In genomic region chrX:65741823-65742222, GRCh38 we compare ENCODE assay signal across 20 cellular contexts.
DNase-seq lines count a peak whose midpoint lies in the region; ATAC-seq lines count a peak whose summit lies in the region.
"Had no signal": no experiment of that assay in that cellular context is flagged by ENCODE, and none has a peak within 500 bp of the region (broad histone marks: within the 10 kb centered on the region; RNA-seq: fewer than 3 reads in every experiment).

No MANE protein-coding gene starts in this region.

- no peaks in the 10 kb centered on the region for H3K9me3 Mint-ChIP-seq in activated naive CD4-positive, alpha-beta T cell treated with anti-CD3 and anti-CD28 coated beads for 36 hours
- H3K9me3 Mint-ChIP-seq in activated naive CD8-positive, alpha-beta T cell treated with anti-CD3 and anti-CD28 coated beads for 36 hours = peaks cover 3% of the 10 kb centered on the region

- intact Hi-C loops in activated naive CD4-positive, alpha-beta T cell treated with anti-CD3 and anti-CD28 coated beads for 36 hours (cut with micrococcal nuclease) = loop anchor here (2.0 kb wide), 1 partner anchor 35 kb away; no protein-coding TSS in a partner anchor

- H3K36me3 Mint-ChIP-seq in activated naive CD4-positive, alpha-beta T cell treated with anti-CD3 and anti-CD28 coated beads for 36 hours (ENCODE audit: low read depth) = peaks cover 39% of the 10 kb centered on the region
- H3K36me3 Mint-ChIP-seq in activated naive CD8-positive, alpha-beta T cell treated with anti-CD3 and anti-CD28 coated beads for 36 hours = peaks cover 66% of the 10 kb centered on the region

- no peak for DNase-seq in activated naive CD4-positive, alpha-beta T cell treated with anti-CD3 and anti-CD28 coated beads for 36 hours
- DNase-seq in activated naive CD4-positive, alpha-beta T cell (lab: John Stamatoyannopoulos, UW) = no peak
- DNase-seq in activated naive CD8-positive, alpha-beta T cell treated with anti-CD3 and anti-CD28 coated beads for 36 hours = no peak
- no peak for DNase-seq in stimulated activated naive CD8-positive, alpha-beta T cell treated with anti-CD3 and anti-CD28 coated beads, Interleukin-15, Interleukin-2, amounts not matched to agents 100 U/mL and 50 U/mL, for 24 hours
- DNase-seq: C1 segment of cervical spinal cord, cortex of kidney, DND-41, endodermal cell, esophagus squamous epithelium, foreskin melanocyte, heart right ventricle, mucosa of descending colon, NCI-H510A, right cardiac atrium, RPMI8226, T-helper 1 cell had no signal

- CTCF ChIA-PET in activated naive CD4-positive, alpha-beta T cell treated with anti-CD3 and anti-CD28 coated beads for 36 hours (lab: Charles Lee) = interaction anchor here (1.3 kb wide), 1 partner anchor 244 kb away, joined by 3 read pairs; no protein-coding TSS in a partner anchor

- no peak overlapping the region for H3K4me3 Mint-ChIP-seq in activated naive CD4-positive, alpha-beta T cell treated with anti-CD3 and anti-CD28 coated beads for 36 hours
- H3K4me3 Mint-ChIP-seq in activated naive CD8-positive, alpha-beta T cell treated with anti-CD3 and anti-CD28 coated beads for 36 hours = no peak overlapping the region
- H3K4me3 Mint-ChIP-seq: endodermal cell, neural crest cell had no signal

- peak; percentile 25 for ATAC-seq in HG02588 (IDR thresholded peaks at IDR 0.05; ENCODE audit: unreplicated experiment)
- peak; percentile 67 for ATAC-seq in stimulated activated naive CD8-positive, alpha-beta T cell treated with anti-CD3 and anti-CD28 coated beads, Interleukin-15, Interleukin-2, amounts not matched to agents 100 U/mL and 50 U/mL, for 24 hours
- ATAC-seq in HG03442 (IDR thresholded peaks at IDR 0.05; ENCODE audit: unreplicated experiment) = no peak
- ATAC-seq in HG03108 (IDR thresholded peaks at IDR 0.05; ENCODE audit: unreplicated experiment) = no peak
- ATAC-seq: heart right ventricle, mucosa of descending colon, right cardiac atrium had no signal

- no peaks in the 10 kb centered on the region for H3K27me3 Mint-ChIP-seq in activated naive CD4-positive, alpha-beta T cell treated with anti-CD3 and anti-CD28 coated beads for 36 hours (ENCODE audit: low read depth)
- H3K27me3 Mint-ChIP-seq in activated naive CD8-positive, alpha-beta T cell treated with anti-CD3 and anti-CD28 coated beads for 36 hours = no peaks in the 10 kb centered on the region

- peaks cover 53% of the 10 kb centered on the region for H3K4me1 Mint-ChIP-seq in activated naive CD4-positive, alpha-beta T cell treated with anti-CD3 and anti-CD28 coated beads for 36 hours (ENCODE audit: low read depth)
- peaks cover 43% of the 10 kb centered on the region for H3K4me1 Mint-ChIP-seq in activated naive CD8-positive, alpha-beta T cell treated with anti-CD3 and anti-CD28 coated beads for 36 hours
- H3K4me1 Mint-ChIP-seq: endodermal cell, neural crest cell had no signal

- H3K27ac Mint-ChIP-seq in activated naive CD4-positive, alpha-beta T cell treated with anti-CD3 and anti-CD28 coated beads for 36 hours = peak overlapping the region; percentile 41
- peak overlapping the region; percentile 82 for H3K27ac Mint-ChIP-seq in activated naive CD8-positive, alpha-beta T cell treated with anti-CD3 and anti-CD28 coated beads for 36 hours
- H3K27ac Mint-ChIP-seq: endodermal cell had no signal

Comparison
In these comparisons a context has a peak if more than half of its experiments do, and no peak if none do; other contexts are left out.
1. ATAC-seq: peak in HG02588 (single experiment) and stimulated activated naive CD8-positive, alpha-beta T cell treated with anti-CD3 and anti-CD28 coated beads, Interleukin-15, Interleukin-2, amounts not matched to agents 100 U/mL and 50 U/mL, for 24 hours (single experiment); none in HG03442 (single experiment) and HG03108 (single experiment).